Comparison of ENCODE assay signal across 12 cellular contexts in the genomic region with DNA sequence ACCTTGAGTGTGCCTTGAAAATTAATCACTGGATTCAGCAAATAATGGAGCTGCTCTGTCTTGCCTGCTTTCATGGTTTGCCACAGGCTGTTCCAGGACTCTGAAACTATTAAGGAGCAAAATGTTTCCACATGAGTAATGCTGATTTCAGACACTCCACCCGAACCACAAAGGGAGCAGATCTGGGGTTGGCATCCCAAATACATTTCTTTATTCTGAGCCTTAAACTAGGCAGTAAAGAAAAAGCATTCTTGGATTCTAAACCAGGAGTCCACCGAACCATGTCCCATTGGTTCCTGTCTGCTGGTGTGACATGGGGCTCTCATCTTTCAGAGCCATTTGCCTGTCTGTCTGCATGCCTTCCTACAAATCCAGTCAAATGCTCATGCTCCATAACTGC. TPM values are rescaled to one million over a fixed set of nuclear protein-coding genes. Genes with fewer than 3 reads are reported as not detected.
A peak's percentile ranks its signal among the peaks of the same experiment; 100 is the strongest.
DNase-seq lines count a peak whose midpoint lies in the region; ATAC-seq and TF ChIP-seq lines count a peak whose summit lies in the region.
"Had no signal": no experiment of that assay in that cellular context is flagged by ENCODE, and none has a peak within 500 bp of the region (broad histone marks: within the 10 kb centered on the region; RNA-seq: fewer than 3 reads in every experiment).

No MANE protein-coding gene starts in this region.

- peak; percentile 33 to 64 (median 50) for ATAC-seq in heart left ventricle
- ATAC-seq in Right ventricle myocardium superior (ENCODE audit: poor library complexity), result no peak
- ATAC-seq in GM21737 (IDR thresholded peaks at IDR 0.05; ENCODE audit: unreplicated experiment), result no peak
- no peak for ATAC-seq in GM19324 (IDR thresholded peaks at IDR 0.05; ENCODE audit: low FRiP score, unreplicated experiment)
- ATAC-seq in natural killer cell, result no peak
- ATAC-seq: A549 had no signal

- H3K79me2 ChIP-seq in mammary epithelial cell (ENCODE audit: insufficient read depth, low read length) (no peaks in the 10 kb centered on the region), hepatocyte (no peaks in the 10 kb centered on the region)

- H3K4me1 ChIP-seq in heart left ventricle (peaks cover 0 to 26% (median 6%) of the 10 kb centered on the region in 12 donors), mammary epithelial cell (ENCODE audit: insufficient read depth, low read length) (peaks cover 27% of the 10 kb centered on the region), hepatocyte (ENCODE audit: insufficient read depth) (no peaks in the 10 kb centered on the region)
- H3K4me1 ChIP-seq: A549 had no signal

- no peak for TF ChIP-seq POLR2A in heart left ventricle (IDR thresholded peaks at IDR 0.05)

- no peaks in the 10 kb centered on the region for H3K9me3 Mint-ChIP-seq in natural killer cell

- H3K9me2 ChIP-seq in hepatocyte (replicated peaks; ENCODE audit: insufficient read depth), result no peaks in the 10 kb centered on the region

- peak overlapping the region; percentile 50 for H3K4me2 ChIP-seq in mammary epithelial cell (ENCODE audit: insufficient read depth, low read depth, low read length)
- H3K4me2 ChIP-seq in hepatocyte, result no peak overlapping the region
- H3K4me2 ChIP-seq: A549 had no signal

- H3K27me3 ChIP-seq in heart left ventricle (no peaks in the 10 kb centered on the region), mammary epithelial cell (ENCODE audit: insufficient read depth, low read length) (no peaks in the 10 kb centered on the region), hepatocyte (no peaks in the 10 kb centered on the region)

- H3K4me3 ChIP-seq in heart left ventricle (no peak overlapping the region), mammary epithelial cell (replicated peaks in 1 of 3; ENCODE audit: insufficient read depth in 1 of 3, low read depth in 2 of 3, low read length in 3 of 3) (no peak overlapping the region), hepatocyte (no peak overlapping the region)
- H3K4me3 ChIP-seq: A549 had no signal

- H3K27ac Mint-ChIP-seq in natural killer cell, result no peak overlapping the region

- no peak for TF ChIP-seq CTCF in heart left ventricle (IDR thresholded peaks at IDR 0.05)
- TF ChIP-seq CTCF in mammary epithelial cell (conservative IDR thresholded peaks at IDR 0.05 in 1 of 2, IDR thresholded peaks at IDR 0.05 in 1 of 2; ENCODE audit: extremely low read depth in 1 of 2, insufficient read depth in 1 of 2, low read depth in 1 of 2, low read length in 2 of 2), result no peak
- TF ChIP-seq CTCF in hepatocyte (IDR thresholded peaks at IDR 0.05; ENCODE audit: poor library complexity), result no peak
- no peak for TF ChIP-seq CTCF in natural killer cell (IDR thresholded peaks at IDR 0.05)

- intact Hi-C loops in heart left ventricle (cut with DNase I) (no loop called here), Right ventricle myocardium superior (cut with DNase I) (no loop called here), mammary epithelial cell (cut with micrococcal nuclease) (loop anchor here (5.0 kb wide), 1 partner anchor 46 kb away; the partner anchor contains the start of gene AMACR), natural killer cell (cut with micrococcal nuclease) (no loop called here)

- dilution Hi-C loops in mammary epithelial cell (cut with HindIII; ENCODE audit: low sequenced_read_pairs), result no loop called here

- no TSS peak for BruUV-seq in mammary epithelial cell (replicated peaks; lab: Mats Ljungman, UMichigan)

- H3K4me1 Mint-ChIP-seq in natural killer cell, result peaks cover 8 to 29% of the 10 kb centered on the region in 2 donors

- H3K9me3 ChIP-seq in heart left ventricle (no peaks in the 10 kb centered on the region), mammary epithelial cell (replicated peaks; ENCODE audit: insufficient read depth, low read length) (no peaks in the 10 kb centered on the region), hepatocyte (ENCODE audit: low read depth) (no peaks in the 10 kb centered on the region)
- H3K9me3 ChIP-seq: A549 had no signal

- CTCF ChIA-PET in mammary epithelial cell (lab: Charles Lee; ENCODE audit: low non-redundant PET), result no interaction called here

- no peak overlapping the region for H3K4me3 Mint-ChIP-seq in natural killer cell

- no peaks in the 10 kb centered on the region for H3K27me3 Mint-ChIP-seq in natural killer cell (ENCODE audit: low read depth in 2 of 2)

- H3K9ac ChIP-seq in mammary epithelial cell (ENCODE audit: insufficient read depth, low read length), result peak overlapping the region; percentile 37

- peak overlapping the region; percentile 67 for H2AFZ ChIP-seq in mammary epithelial cell (ENCODE audit: low read depth, low read length)
- no peak overlapping the region for H2AFZ ChIP-seq in hepatocyte

- peaks cover 0 to 6% (median 0%) of the 10 kb centered on the region in 9 donors for H3K36me3 ChIP-seq in heart left ventricle
- no peaks in the 10 kb centered on the region for H3K36me3 ChIP-seq in mammary epithelial cell (ENCODE audit: insufficient read depth, low read length)
- no peaks in the 10 kb centered on the region for H3K36me3 ChIP-seq in hepatocyte (replicated peaks; ENCODE audit: insufficient read depth, low read depth)

- H3K36me3 Mint-ChIP-seq in natural killer cell, result peaks cover 7% of the 10 kb centered on the region

- H3K27ac ChIP-seq in heart left ventricle (peak overlapping the region in 6 of 12 donors; percentile 18 to 57 (median 48)), mammary epithelial cell (ENCODE audit: insufficient read depth, low read depth, low read length) (peak overlapping the region; percentile 54), hepatocyte (peak overlapping the region; percentile 14)
- H3K27ac ChIP-seq: A549 had no signal

- H4K20me1 ChIP-seq in mammary epithelial cell (ENCODE audit: insufficient read depth, low read length) (no peaks in the 10 kb centered on the region), hepatocyte (ENCODE audit: insufficient read depth, poor library complexity, severe bottlenecking) (no peaks in the 10 kb centered on the region)

- DNase-seq in heart left ventricle, result no peak
- DNase-seq in Right ventricle myocardium superior, result no peak
- peak; percentile 91 for DNase-seq in mammary epithelial cell
- DNase-seq in hepatocyte (ENCODE audit: low spot score), result peak; percentile 15
- no peak for DNase-seq in G401 (ENCODE audit: low spot score)
- no peak for DNase-seq in natural killer cell
- DNase-seq: activated CD8-positive, alpha-beta memory T cell treated with anti-CD3 and anti-CD28 coated beads, Interleukin-2, amount 50 U/mL, for 48 hours; cerebellar nuclear complex; stimulated activated CD4-positive, alpha-beta T cell treated with anti-CD3 and anti-CD28 coated beads, Interleukin-4, amount 100 ng/mL, for 1 hour had no signal

- 15 to 83% (median 78%) methylated on average over 2 of the region's 2 CpGs for WGBS in heart left ventricle, 4 donors
- 7% methylated on average over 2 of the region's 2 CpGs for WGBS in mammary epithelial cell (ENCODE audit: low coverage, missing lambda C conversion rate)
- WGBS in hepatocyte (ENCODE audit: low lambda C conversion rate, missing lambda C conversion rate), result 52% methylated on average over 2 of the region's 2 CpGs

- in situ Hi-C loops in mammary epithelial cell (cut with MboI; ENCODE audit: low sequenced_read_pairs in 2 of 2) (no loop called here), G401 (cut with HindIII; ENCODE audit: low sequenced_read_pairs) (no loop called here)

RNA-seq across cellular contexts. Expression of gene C1QTNF3, which starts 10.1 kb away (rescaled TPM):
- total RNA-seq in heart left ventricle, result 10 to 100 TPM in 1 of 9 donors, 1 to 10 TPM in 3, under 1 TPM in 5; 0.20 to 11.6 (median 0.93) TPM
- polyA plus RNA-seq in heart left ventricle, result 1 to 10 TPM in 1 of 2 donors, under 1 TPM in 1; 0.58 to 1.5 TPM
- 0.70 TPM for total RNA-seq in Right ventricle myocardium superior
- 1 to 10 TPM in 1 of 2 donors, under 1 TPM in 1; 0.80 to 1.8 TPM for total RNA-seq in mammary epithelial cell
- polyA plus RNA-seq in mammary epithelial cell, result 0.29 TPM
- polyA minus RNA-seq in mammary epithelial cell, result not detected
- total RNA-seq in hepatocyte, result 4.3 and 7.4 TPM in 2 replicates
- 0.91 and 2.7 TPM in 2 replicates for polyA plus RNA-seq in hepatocyte
- total RNA-seq in G401 (2014; rRNA removed; shearing (Covaris generic)), result 0.07 TPM in 1 of 2 replicates, not detected in the other
- total RNA-seq in natural killer cell, result 10 to 100 TPM; 10.5 to 11.4 (median 11.3) TPM

RNA-seq across cellular contexts. Expression of gene AMACR, which starts 45.3 kb away (rescaled TPM):
- total RNA-seq in heart left ventricle (10 to 100 TPM in 4 of 9 donors, 1 to 10 TPM in 5; 2.6 to 17.5 (median 8.4) TPM), Right ventricle myocardium superior (5.5 TPM), mammary epithelial cell (10 to 100 TPM; 14.2 to 19.5 TPM), hepatocyte (65.9 and 92.4 TPM in 2 replicates), natural killer cell (1 to 10 TPM; 2.7 to 3.8 (median 2.9) TPM)
- polyA plus RNA-seq in heart left ventricle (1 to 10 TPM; 3.3 to 4.6 TPM), mammary epithelial cell (9.3 TPM), hepatocyte (57.3 and 68.6 TPM in 2 replicates)
- not detected for polyA minus RNA-seq in mammary epithelial cell
- 9.8 and 20.2 TPM in 2 replicates for total RNA-seq in G401 (2014; rRNA removed; shearing (Covaris generic))

Comparison
In these comparisons a context has a peak if more than half of its experiments do, and no peak if none do; other contexts are left out.
1. ATAC-seq: peak in heart left ventricle (4 of 4); none in Right ventricle myocardium superior (single experiment), GM21737 (single experiment), GM19324 (single experiment) and natural killer cell (0 of 3).
2. DNase-seq: peak in mammary epithelial cell (single experiment) and hepatocyte (single experiment); none in heart left ventricle (0 of 5), Right ventricle myocardium superior (single experiment), G401 (single experiment) and natural killer cell (single experiment).